Comparison of ENCODE assay signal across 20 cellular contexts in genomic region chr13:33493672-33494365, GRCh38.
A peak's percentile ranks its signal among the peaks of the same experiment; 100 is the strongest.
DNase-seq lines count a peak whose midpoint lies in the region; ATAC-seq, FAIRE-seq and TF ChIP-seq lines count a peak whose summit lies in the region.
"Had no signal": no experiment of that assay in that cellular context is flagged by ENCODE, and none has a peak within 500 bp of the region (broad histone marks: within the 10 kb centered on the region; RNA-seq: fewer than 3 reads in every experiment).

No MANE protein-coding gene starts in this region.

- POLR2A ChIA-PET in Caco-2 (lab: Charles Lee): no interaction called here

- CTCF ChIA-PET in Caco-2 (lab: Charles Lee): interaction anchor here (0.6 to 1.3 kb wide), 2 partner anchors 49 to 494 kb away, joined by 4 to 5 read pairs; no protein-coding TSS in a partner anchor

- no peak overlapping the region for H3K27ac ChIP-seq in pancreas

- H3K4me1 ChIP-seq in Caco-2 (peaks cover 10% of the 10 kb centered on the region; the same call in 1 of the 2 replicates), pancreas (peaks cover 0 to 17% (median 0%) of the 10 kb centered on the region in 3 donors)

- H3K27me3 ChIP-seq in Caco-2 (replicated peaks; ENCODE audit: control insufficient read depth, insufficient read depth, low read length): no peaks in the 10 kb centered on the region
- no peaks in the 10 kb centered on the region for H3K27me3 ChIP-seq in pancreas

- H3K36me3 Mint-ChIP-seq in Caco-2 (ENCODE audit: insufficient read depth, unreplicated experiment): no peaks in the 10 kb centered on the region
- no peaks in the 10 kb centered on the region for H3K36me3 Mint-ChIP-seq in natural killer cell
- no peaks in the 10 kb centered on the region for H3K36me3 Mint-ChIP-seq in activated T-helper 1 cell treated with anti-CD3 and anti-CD28 coated beads, Interleukin-12 subunit alpha, Interleukin-12 subunit beta, Interleukin-2, Interleukin-4 antibody, amounts not matched to agents 30 ng/mL and 10 ng/mL and 1 ng/mL, durations not matched to agents 14 hours and 24 hours and 36 hours (ENCODE audit: low read depth)
- H3K36me3 Mint-ChIP-seq: activated naive CD4-positive, alpha-beta T cell treated with anti-CD3 and anti-CD28 coated beads, Interleukin-2, amount 50 U/mL, for 72 hours; naive B cell; type B pancreatic cell had no signal

- H3K9me3 Mint-ChIP-seq in Caco-2 (ENCODE audit: unreplicated experiment) (no peaks in the 10 kb centered on the region), natural killer cell (no peaks in the 10 kb centered on the region)
- H3K9me3 Mint-ChIP-seq in activated T-helper 1 cell treated with anti-CD3 and anti-CD28 coated beads, Interleukin-12 subunit alpha, Interleukin-12 subunit beta, Interleukin-2, Interleukin-4 antibody, amounts not matched to agents 30 ng/mL and 10 ng/mL and 1 ng/mL, durations not matched to agents 14 hours and 24 hours and 36 hours: no peaks in the 10 kb centered on the region
- H3K9me3 Mint-ChIP-seq: effector memory CD8-positive, alpha-beta T cell; naive B cell; stimulated activated naive CD8-positive, alpha-beta T cell treated with anti-CD3 and anti-CD28 coated beads, Interleukin-15, Interleukin-2, amounts not matched to agents 100 ng/mL and 50 ng/mL, for 24 hours had no signal

- no peak for FAIRE-seq in pancreas (lab: Jason Lieb, UNC)

- H3K36me3 ChIP-seq in Caco-2 (ENCODE audit: control insufficient read depth, insufficient read depth, low read length) (no peaks in the 10 kb centered on the region), pancreas (no peaks in the 10 kb centered on the region)

- DNase-seq in Caco-2 (no peak), LoVo (ENCODE audit: low spot score) (peak; percentile 25), left colon (no peak), pancreas (no peak), natural killer cell (no peak), NCI-H345 treated with DMSO at 0.1 percent for 48 hours (lab: John Stamatoyannopoulos, UW; ENCODE audit: unreplicated experiment) (no peak)
- DNase-seq in activated T-helper 1 cell treated with anti-CD3 and anti-CD28 coated beads, Interleukin-12 subunit alpha, Interleukin-12 subunit beta, Interleukin-2, Interleukin-4 antibody, amounts not matched to agents 30 ng/mL and 10 ng/mL and 1 ng/mL, durations not matched to agents 14 hours and 24 hours and 36 hours (ENCODE audit: low spot score): no peak
- DNase-seq: activated CD4-positive, alpha-beta T cell treated with anti-CD3 and anti-CD28 coated beads for 4 hours; AML-193; effector memory CD8-positive, alpha-beta T cell; naive B cell; NCI-H1694 treated with DMSO at 0.1 percent for 48 hours; NCI-H748 treated with DMSO at 0.1 percent for 48 hours; SIG-M5; stimulated activated CD4-positive, alpha-beta T cell treated with anti-CD3 and anti-CD28 coated beads, Interleukin-4, amount 100 ng/mL, for 1 hour had no signal

- H3K4me3 ChIP-seq in Caco-2 (ENCODE audit: low read depth, low read length) (no peak overlapping the region), pancreas (no peak overlapping the region)
- H3K4me3 ChIP-seq: lung had no signal

- TF ChIP-seq CTCF in Caco-2 (IDR thresholded peaks at IDR 0.05; ENCODE audit: insufficient read depth in 1 of 2, low read depth in 1 of 2, low read length in 1 of 2, severe bottlenecking in 1 of 2, unreplicated experiment in 1 of 2): no peak
- TF ChIP-seq CTCF in pancreas (IDR thresholded peaks at IDR 0.05): no peak
- TF ChIP-seq CTCF in natural killer cell (IDR thresholded peaks at IDR 0.05): no peak

- H3K27ac Mint-ChIP-seq in Caco-2 (ENCODE audit: unreplicated experiment) (peak overlapping the region; percentile 48), natural killer cell (no peak overlapping the region)
- H3K27ac Mint-ChIP-seq in activated T-helper 1 cell treated with anti-CD3 and anti-CD28 coated beads, Interleukin-12 subunit alpha, Interleukin-12 subunit beta, Interleukin-2, Interleukin-4 antibody, amounts not matched to agents 30 ng/mL and 10 ng/mL and 1 ng/mL, durations not matched to agents 14 hours and 24 hours and 36 hours: no peak overlapping the region
- H3K27ac Mint-ChIP-seq: activated naive CD4-positive, alpha-beta T cell treated with anti-CD3 and anti-CD28 coated beads, Interleukin-2, amount 50 U/mL, for 72 hours; stimulated activated naive CD8-positive, alpha-beta T cell treated with anti-CD3 and anti-CD28 coated beads, Interleukin-15, Interleukin-2, amounts not matched to agents 100 ng/mL and 50 ng/mL, for 24 hours; T-helper 1 cell treated with Interleukin-12 subunit alpha and Interleukin-12 subunit beta and Interleukin-4 antibody, amounts not matched to agents 30 μg/mL and 1 μg/mL, for 36 hours had no signal

- H3K9me3 ChIP-seq in Caco-2 (no peaks in the 10 kb centered on the region), pancreas (no peaks in the 10 kb centered on the region)

- ATAC-seq in left colon: peak; percentile 46
- ATAC-seq in pancreas: peak in 3 of 4 donors; percentile 67 to 76 (median 76)
- ATAC-seq in natural killer cell: no peak
- ATAC-seq: effector memory CD8-positive, alpha-beta T cell had no signal

- no peak overlapping the region for H3K4me3 Mint-ChIP-seq in Caco-2 (ENCODE audit: unreplicated experiment)
- no peak overlapping the region for H3K4me3 Mint-ChIP-seq in natural killer cell
- H3K4me3 Mint-ChIP-seq in activated T-helper 1 cell treated with anti-CD3 and anti-CD28 coated beads, Interleukin-12 subunit alpha, Interleukin-12 subunit beta, Interleukin-2, Interleukin-4 antibody, amounts not matched to agents 30 ng/mL and 10 ng/mL and 1 ng/mL, durations not matched to agents 14 hours and 24 hours and 36 hours: no peak overlapping the region
- H3K4me3 Mint-ChIP-seq: effector memory CD8-positive, alpha-beta T cell; naive B cell; stimulated activated naive CD8-positive, alpha-beta T cell treated with anti-CD3 and anti-CD28 coated beads, Interleukin-15, Interleukin-2, amounts not matched to agents 100 ng/mL and 50 ng/mL, for 24 hours; T-helper 1 cell treated with Interleukin-12 subunit alpha and Interleukin-12 subunit beta and Interleukin-4 antibody, amounts not matched to agents 30 μg/mL and 1 μg/mL, for 36 hours; type B pancreatic cell had no signal

- WGBS in pancreas, 2 donors: 46 to 54% methylated on average over 6 of the region's 6 CpGs

- H3K27me3 Mint-ChIP-seq in Caco-2 (ENCODE audit: insufficient read depth, unreplicated experiment): no peaks in the 10 kb centered on the region
- peaks cover 5 to 7% of the 10 kb centered on the region in 2 donors for H3K27me3 Mint-ChIP-seq in natural killer cell (ENCODE audit: low read depth in 2 of 2)
- peaks cover 5% of the 10 kb centered on the region for H3K27me3 Mint-ChIP-seq in activated T-helper 1 cell treated with anti-CD3 and anti-CD28 coated beads, Interleukin-12 subunit alpha, Interleukin-12 subunit beta, Interleukin-2, Interleukin-4 antibody, amounts not matched to agents 30 ng/mL and 10 ng/mL and 1 ng/mL, durations not matched to agents 14 hours and 24 hours and 36 hours (ENCODE audit: insufficient read depth)
- H3K27me3 Mint-ChIP-seq: type B pancreatic cell had no signal

- peaks cover 8% of the 10 kb centered on the region for H3K4me1 Mint-ChIP-seq in Caco-2 (ENCODE audit: low read depth, unreplicated experiment)
- no peaks in the 10 kb centered on the region for H3K4me1 Mint-ChIP-seq in natural killer cell
- H3K4me1 Mint-ChIP-seq in activated T-helper 1 cell treated with anti-CD3 and anti-CD28 coated beads, Interleukin-12 subunit alpha, Interleukin-12 subunit beta, Interleukin-2, Interleukin-4 antibody, amounts not matched to agents 30 ng/mL and 10 ng/mL and 1 ng/mL, durations not matched to agents 14 hours and 24 hours and 36 hours (ENCODE audit: low read depth): peaks cover 7% of the 10 kb centered on the region

- intact Hi-C loops in Caco-2 (cut with micrococcal nuclease; ENCODE audit: unreplicated experiment) (no loop called here), left colon (cut with DNase I, micrococcal nuclease) (no loop called here), pancreas (cut with DNase I) (no loop called here), natural killer cell (cut with micrococcal nuclease) (no loop called here)
- intact Hi-C loops in activated T-helper 1 cell treated with anti-CD3 and anti-CD28 coated beads, Interleukin-12 subunit alpha, Interleukin-12 subunit beta, Interleukin-2, Interleukin-4 antibody, amounts not matched to agents 30 ng/mL and 10 ng/mL and 1 ng/mL, durations not matched to agents 14 hours and 24 hours and 36 hours (cut with micrococcal nuclease): no loop called here

- BruUV-seq in Caco-2 (replicated peaks; lab: Mats Ljungman, UMichigan): no TSS peak

Comparison
In these comparisons a context has a peak if more than half of its experiments do, and no peak if none do; other contexts are left out.
1. ATAC-seq: peak in left colon (single experiment) and pancreas (3 of 4); none in natural killer cell (0 of 3).